ENCODE assay signal across 9 cellular contexts in genomic region chr4:7295917-7296660, GRCh38.
A peak's percentile ranks its signal among the peaks of the same experiment; 100 is the strongest.
DNase-seq lines count a peak whose midpoint lies in the region; ATAC-seq and TF ChIP-seq lines count a peak whose summit lies in the region.
"Had no signal": no experiment of that assay in that cellular context is flagged by ENCODE, and none has a peak within 500 bp of the region (broad histone marks: within the 10 kb centered on the region; RNA-seq: fewer than 3 reads in every experiment).

No MANE protein-coding gene starts in this region.

- H3K4me3 ChIP-seq in astrocyte of the spinal cord (ENCODE audit: low read depth, low read length) = no peak overlapping the region

- TF ChIP-seq CTCF in H9 (conservative IDR thresholded peaks at IDR 0.05) = peak; percentile 64
- TF ChIP-seq CTCF in astrocyte of the spinal cord (IDR thresholded peaks at IDR 0.05; ENCODE audit: low read depth, low read length) = peak; percentile 70

- no peaks in the 10 kb centered on the region for H3K79me1 ChIP-seq in H9 (ENCODE audit: insufficient read depth, low read depth, low read length, poor library complexity, severe bottlenecking)

- H3K9me3 ChIP-seq in H9 (ENCODE audit: control insufficient read depth, low read depth, low read length) = no peaks in the 10 kb centered on the region

- H3K56ac ChIP-seq in H9 (ENCODE audit: insufficient read length, low read depth, low read length) = no peak overlapping the region

- H2BK20ac ChIP-seq in H9 (ENCODE audit: low read depth, low read length, poor library complexity, severe bottlenecking) = no peak overlapping the region

- H4K20me1 ChIP-seq in H9 (ENCODE audit: control insufficient read depth, insufficient read depth, insufficient read length) = no peaks in the 10 kb centered on the region

- no peak overlapping the region for H2AK5ac ChIP-seq in H9 (ENCODE audit: insufficient read length, low read length)

- peaks cover 8% of the 10 kb centered on the region for H3K27me3 Mint-ChIP-seq in H9 (ENCODE audit: low read depth)

- no peak overlapping the region for H4K5ac ChIP-seq in H9 (ENCODE audit: insufficient read length, low read depth, low read length)

- H2BK15ac ChIP-seq in H9 (ENCODE audit: low read depth, low read length) = no peak overlapping the region

- no peak overlapping the region for H3K4ac ChIP-seq in H9 (ENCODE audit: low read depth, low read length)

- no peak overlapping the region for H3K4me2 ChIP-seq in H9 (ENCODE audit: insufficient read depth, insufficient read length, low read length)

- no peaks in the 10 kb centered on the region for H3K36me3 Mint-ChIP-seq in H9 (ENCODE audit: insufficient read depth in 1 of 3, low read depth in 3 of 3)

- H3K23me2 ChIP-seq in H9 (ENCODE audit: insufficient read length, low read depth, low read length, poor library complexity, severe bottlenecking) = no peaks in the 10 kb centered on the region

- H3K4me1 Mint-ChIP-seq in H9 = peaks cover 6 to 19% of the 10 kb centered on the region in 2 experiments; a peak in 3 of 4 replicates

- H3K14ac ChIP-seq in H9 (ENCODE audit: insufficient read depth, low read length) = no peak overlapping the region

- H3K4me3 Mint-ChIP-seq in H9 = no peak overlapping the region
- H3K4me3 Mint-ChIP-seq: central memory CD8-positive, alpha-beta T cell had no signal

- peak; percentile 81 for ATAC-seq in left lobe of liver
- no peak for ATAC-seq in GM18907 (IDR thresholded peaks at IDR 0.05; ENCODE audit: unreplicated experiment)
- ATAC-seq in HG03521 (IDR thresholded peaks at IDR 0.05; ENCODE audit: unreplicated experiment) = no peak

- DNase-seq in ACHN (peak; percentile 22), H9 (no peak), astrocyte of the spinal cord (ENCODE audit: low read depth, low spot score) (peak; percentile 7), left lobe of liver (ENCODE audit: low spot score) (peak; percentile 53), NCI-H146 (lab: John Stamatoyannopoulos, UW) (no peak), mucosa of gallbladder (ENCODE audit: low spot score) (no peak)

- no peak overlapping the region for H2BK12ac ChIP-seq in H9 (ENCODE audit: insufficient read length, low read depth, low read length)

- no peak overlapping the region for H2BK5ac ChIP-seq in H9 (ENCODE audit: insufficient read length, low read length)

- no peak overlapping the region for H2BK120ac ChIP-seq in H9 (ENCODE audit: low read depth, low read length, poor library complexity, severe bottlenecking)

- H3T11ph ChIP-seq in H9 (ENCODE audit: low read length) = no peak overlapping the region

- no CpG with 5 or more reads among the region's 19 CpGs for WGBS in H9 (ENCODE audit: extremely low coverage, insufficient read length, low lambda C conversion rate)

- no peaks in the 10 kb centered on the region for H3K9me3 Mint-ChIP-seq in H9
- H3K9me3 Mint-ChIP-seq: central memory CD8-positive, alpha-beta T cell had no signal

- no peak overlapping the region for H3K9ac ChIP-seq in H9 (ENCODE audit: extremely low read depth, insufficient read length, low read length)

- in situ Hi-C loops in ACHN (cut with HindIII; ENCODE audit: low pct_ligation_motif_present, low pct_unique_long_range_greater_than_20kb, low sequenced_read_pairs) (no loop called here), astrocyte of the spinal cord (cut with HindIII; ENCODE audit: low sequenced_read_pairs) (no loop called here)

- no peaks in the 10 kb centered on the region for H3K4me1 ChIP-seq in H9 (ENCODE audit: insufficient read depth, low read length)

- H4K8ac ChIP-seq in H9 (replicated peaks; ENCODE audit: insufficient read length, low read depth, low read length) = no peak overlapping the region

- H2AFZ ChIP-seq in H9 (ENCODE audit: low read length) = no peak overlapping the region

- no peak overlapping the region for H3K23ac ChIP-seq in H9 (ENCODE audit: insufficient read length, low read depth, low read length)

- H3K27ac ChIP-seq in H9 (ENCODE audit: insufficient read length, low read depth, low read length) = no peak overlapping the region

- H3K18ac ChIP-seq in H9 (ENCODE audit: insufficient read length, low read depth, low read length) = no peak overlapping the region

- no peak overlapping the region for H4K91ac ChIP-seq in H9 (ENCODE audit: insufficient read length, low read depth, low read length)

- H3K27ac Mint-ChIP-seq in H9 = no peak overlapping the region

- H3K27me3 ChIP-seq in H9 (ENCODE audit: insufficient read depth, low read length) = no peaks in the 10 kb centered on the region

- no peaks in the 10 kb centered on the region for H3K79me2 ChIP-seq in H9 (ENCODE audit: insufficient read depth, low read length)

Comparison
In these comparisons a context has a peak if more than half of its experiments do, and no peak if none do; other contexts are left out.
1. DNase-seq: peak in ACHN (single experiment), astrocyte of the spinal cord (single experiment) and left lobe of liver (single experiment); none in H9 (single experiment), NCI-H146 (single experiment) and mucosa of gallbladder (single experiment).